Comparison of ENCODE assay signal across 16 cellular contexts in genomic region chr5:125232779-125233230, GRCh38.
DNase-seq lines count a peak whose midpoint lies in the region; FAIRE-seq and TF ChIP-seq lines count a peak whose summit lies in the region.
"Had no signal": no experiment of that assay in that cellular context is flagged by ENCODE, and none has a peak within 500 bp of the region (broad histone marks: within the 10 kb centered on the region; RNA-seq: fewer than 3 reads in every experiment).

No MANE protein-coding gene starts in this region.

- FAIRE-seq in islet of Langerhans (lab: Jason Lieb, UNC): peak; percentile 79

- H3K4me3 Mint-ChIP-seq in HFFc6: peak overlapping the region; percentile 32; the same call in 1 of the 2 replicates
- H3K4me3 Mint-ChIP-seq: activated CD4-positive, alpha-beta T cell treated with anti-CD3 and anti-CD28 coated beads for 36 hours had no signal

- no peaks in the 10 kb centered on the region for H3K9me3 ChIP-seq in AG04450 (ENCODE audit: control insufficient read depth, insufficient read depth, low read length)

- H3K4me1 Mint-ChIP-seq in HFFc6 (ENCODE audit: low read depth): peaks cover 17% of the 10 kb centered on the region
- H3K4me1 Mint-ChIP-seq: activated CD4-positive, alpha-beta T cell treated with anti-CD3 and anti-CD28 coated beads for 36 hours had no signal

- no peak overlapping the region for H3K27ac ChIP-seq in AG04450 (ENCODE audit: low read depth, low read length)
- H3K27ac ChIP-seq: C4-2B, cardiac muscle cell had no signal

- TF ChIP-seq CTCF in AG04450 (IDR thresholded peaks at IDR 0.05; ENCODE audit: low read depth, low read length) (no peak), HFFc6 (IDR thresholded peaks at IDR 0.05) (no peak)

- no peaks in the 10 kb centered on the region for H3K9me3 Mint-ChIP-seq in HFFc6

- H3K36me3 Mint-ChIP-seq in HFFc6 (ENCODE audit: low read depth): no peaks in the 10 kb centered on the region

- H3K27me3 ChIP-seq in AG04450 (ENCODE audit: control insufficient read depth, insufficient read depth, low read length): no peaks in the 10 kb centered on the region
- H3K27me3 ChIP-seq: cardiac muscle cell had no signal

- no peak overlapping the region for H3K27ac Mint-ChIP-seq in HFFc6
- H3K27ac Mint-ChIP-seq: activated CD4-positive, alpha-beta T cell treated with anti-CD3 and anti-CD28 coated beads for 36 hours had no signal

- CTCF ChIA-PET in AG04450 (lab: Charles Lee): no interaction called here

- DNase-seq in AG04450 (ENCODE audit: low read depth, low spot score) (peak; percentile 66), HFFc6 (peak; percentile 74), dedifferentiated amniotic fluid mesenchymal stem cell (ENCODE audit: extremely low spot score) (peak; percentile 69), NCI-H1105 treated with DMSO at 0.1 percent for 48 hours (lab: John Stamatoyannopoulos, UW) (no peak), Ammon's horn (ENCODE audit: low spot score) (no peak), pons (ENCODE audit: low spot score) (no peak), NCI-H2171 (lab: John Stamatoyannopoulos, UW) (no peak)
- DNase-seq: activated CD4-positive, alpha-beta T cell treated with anti-CD3 and anti-CD28 coated beads for 36 hours; KG1; left colon; NCI-H2081 treated with DMSO at 0.1 percent for 48 hours; stimulated activated naive CD4-positive, alpha-beta T cell treated with Interleukin-2 at 50 U/mL for 16 hours; SW 1271 had no signal

- POLR2A ChIA-PET in AG04450 (lab: Yijun Ruan, JAX): no interaction called here

- H3K27me3 Mint-ChIP-seq in HFFc6 (ENCODE audit: insufficient read depth): no peaks in the 10 kb centered on the region
- H3K27me3 Mint-ChIP-seq: activated CD4-positive, alpha-beta T cell treated with anti-CD3 and anti-CD28 coated beads for 36 hours had no signal

- no peak overlapping the region for H3K4me3 ChIP-seq in AG04450 (ENCODE audit: low read depth, low read length)
- H3K4me3 ChIP-seq: cardiac muscle cell had no signal

Comparison
In these comparisons a context has a peak if more than half of its experiments do, and no peak if none do; other contexts are left out.
1. DNase-seq: peak in AG04450 (single experiment), HFFc6 (single experiment) and dedifferentiated amniotic fluid mesenchymal stem cell (single experiment); none in NCI-H1105 treated with DMSO at 0.1 percent for 48 hours (single experiment), Ammon's horn (single experiment), pons (single experiment) and NCI-H2171 (single experiment).